1 cellular context compared by ENCODE assay signal in genomic region chr14:94394025-94394493, GRCh38.
TF ChIP-seq lines count a peak whose summit lies in the region.

No MANE protein-coding gene starts in this region.

TF ChIP-seq in HepG2, 621 proteins besides CTCF, POLR2A, EP300 and RAD21 (continued from another document and continues in another):
- no peak for TF ChIP-seq ZNF770 (CRISPR knock-in tag; IDR thresholded peaks at IDR 0.05)
- TF ChIP-seq PAXIP1 (CRISPR knock-in tag; conservative IDR thresholded peaks at IDR 0.05): peak; percentile 52; the same call in 1 of the 2 replicates
- no peak for TF ChIP-seq YEATS2 (CRISPR knock-in tag; IDR thresholded peaks at IDR 0.05; ENCODE audit: borderline replicate concordance)
- TF ChIP-seq ZNF407 (CRISPR knock-in tag; IDR thresholded peaks at IDR 0.05; ENCODE audit: not compliant biosample characterization): no peak
- no peak for TF ChIP-seq ZHX2 (IDR thresholded peaks at IDR 0.05; ENCODE audit: low read depth)
- no peak for TF ChIP-seq ZHX2 (CRISPR knock-in tag; IDR thresholded peaks at IDR 0.05; ENCODE audit: borderline replicate concordance)
- no peak for TF ChIP-seq TIGD3 (CRISPR knock-in tag; IDR thresholded peaks at IDR 0.05; ENCODE audit: borderline replicate concordance)
- TF ChIP-seq MYPOP (CRISPR knock-in tag; IDR thresholded peaks at IDR 0.05): 0 out of 2 replicates have a peak, but pooled peaks have one; percentile 22
- TF ChIP-seq DNMT1 (CRISPR knock-in tag; IDR thresholded peaks at IDR 0.05): no peak
- TF ChIP-seq ATF6 (CRISPR knock-in tag; conservative IDR thresholded peaks at IDR 0.05): no peak
- no peak for TF ChIP-seq YY1 (IDR thresholded peaks at IDR 0.05; ENCODE audit: insufficient read depth, insufficient replicate concordance, low read depth, low read length)
- TF ChIP-seq ATF1 (CRISPR knock-in tag; IDR thresholded peaks at IDR 0.05): no peak
- TF ChIP-seq ZBTB2 (CRISPR knock-in tag; IDR thresholded peaks at IDR 0.05; ENCODE audit: low read depth): no peak
- TF ChIP-seq ZNF788 (CRISPR knock-in tag; IDR thresholded peaks at IDR 0.05; ENCODE audit: borderline replicate concordance): no peak
- TF ChIP-seq HOMEZ (CRISPR knock-in tag; IDR thresholded peaks at IDR 0.05; ENCODE audit: low read depth): 0 out of 2 replicates have a peak, but pooled peaks have one; percentile 53
- no peak for TF ChIP-seq ZNF496 (CRISPR knock-in tag; IDR thresholded peaks at IDR 0.05; ENCODE audit: insufficient replicate concordance)
- no peak for TF ChIP-seq ZNF616 (CRISPR knock-in tag; IDR thresholded peaks at IDR 0.05; ENCODE audit: low read depth)
- peak; percentile 100 for TF ChIP-seq CHD4 (IDR thresholded peaks at IDR 0.05; ENCODE audit: borderline replicate concordance, low read length)
- no peak for TF ChIP-seq MIER3 (CRISPR knock-in tag; IDR thresholded peaks at IDR 0.05; ENCODE audit: borderline replicate concordance)
- no peak for TF ChIP-seq KLF15 (CRISPR knock-in tag; IDR thresholded peaks at IDR 0.05; ENCODE audit: borderline replicate concordance)
